ENCODE assay signal across 8 cellular contexts in the genomic region with DNA sequence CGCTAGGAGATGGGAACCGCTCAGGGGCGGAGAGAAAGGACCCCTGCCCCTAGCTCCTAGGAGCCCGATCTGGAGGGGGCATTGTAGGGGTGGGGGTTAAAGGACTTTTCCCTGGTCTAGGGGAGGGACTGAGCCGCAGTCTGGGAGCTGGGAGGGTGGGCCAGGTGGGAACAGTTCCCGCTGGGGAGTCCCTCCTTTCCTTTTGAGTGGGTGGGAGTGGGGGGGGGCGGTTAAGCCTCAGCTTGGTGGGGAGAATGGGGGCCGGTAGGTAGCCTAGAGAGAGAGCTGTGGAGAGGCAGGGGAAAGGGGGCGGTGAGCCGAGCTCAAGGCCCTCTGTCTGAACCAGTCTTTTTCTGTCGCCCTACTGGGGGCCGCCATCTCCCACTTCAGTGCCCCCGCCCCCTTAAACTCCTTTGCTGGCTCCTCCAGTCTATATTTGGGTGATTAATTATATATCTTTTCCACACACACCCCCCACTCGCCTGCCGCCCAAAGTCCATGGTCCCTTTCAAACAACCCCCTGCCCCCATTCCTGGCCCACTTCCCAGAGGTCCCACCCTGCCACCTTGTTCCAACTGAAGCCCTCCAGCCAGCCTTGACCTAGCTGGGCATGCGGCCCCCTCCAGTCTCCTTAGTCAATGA. TPM values are rescaled to one million over a fixed set of nuclear protein-coding genes. Genes with fewer than 3 reads are reported as not detected.
DNase-seq lines count a peak whose midpoint lies in the region; ATAC-seq and TF ChIP-seq lines count a peak whose summit lies in the region.

No MANE protein-coding gene starts in this region.

- H3K9me3 ChIP-seq in CD8-positive, alpha-beta T cell (ENCODE audit: low read length): no peaks in the 10 kb centered on the region
- H3K9me3 ChIP-seq in OCI-LY1 (ENCODE audit: low read length) (no peaks in the 10 kb centered on the region), endodermal cell (ENCODE audit: control insufficient read depth, low read length) (no peaks in the 10 kb centered on the region), osteoblast (ENCODE audit: low read depth, low read length) (no peaks in the 10 kb centered on the region)

- peak overlapping the region; percentile 86 for H3K9ac ChIP-seq in OCI-LY1 (ENCODE audit: low read length)
- peak overlapping the region; percentile 63 for H3K9ac ChIP-seq in endodermal cell (ENCODE audit: extremely low read depth, low read length, poor library complexity, severe bottlenecking)

- H3K4me1 ChIP-seq in CD8-positive, alpha-beta T cell (ENCODE audit: insufficient read depth, low read length): peaks cover 41% of the 10 kb centered on the region
- H3K4me1 ChIP-seq in OCI-LY1 (ENCODE audit: insufficient read depth, low read length, severe bottlenecking) (peaks cover 30% of the 10 kb centered on the region), endodermal cell (ENCODE audit: control insufficient read depth, insufficient read depth, low read length) (no peaks in the 10 kb centered on the region), osteoblast (ENCODE audit: insufficient read depth, low read length) (peaks cover 7% of the 10 kb centered on the region)

- TF ChIP-seq CTCF in CD8-positive, alpha-beta T cell (IDR thresholded peaks at IDR 0.05): no peak
- TF ChIP-seq CTCF in OCI-LY1 (IDR thresholded peaks at IDR 0.05; ENCODE audit: low read length) (no peak), endodermal cell (conservative IDR thresholded peaks at IDR 0.05) (no peak), osteoblast (IDR thresholded peaks at IDR 0.05; ENCODE audit: extremely low read depth, low read depth, low read length) (no peak)

- 23% methylated on average over 8 of the region's 16 CpGs; no CpG with 5 or more reads in 1 of the 2 experiments for WGBS in endodermal cell (ENCODE audit: insufficient coverage in 1 of 2, insufficient read length in 1 of 2), 2 experiments

- no peaks in the 10 kb centered on the region for H3K9me3 Mint-ChIP-seq in CD8-positive, alpha-beta T cell
- peaks cover 55% of the 10 kb centered on the region for H3K9me3 Mint-ChIP-seq in endodermal cell

- no peaks in the 10 kb centered on the region for H3K9me2 ChIP-seq in OCI-LY1 (ENCODE audit: low read depth, low read length)

- no peaks in the 10 kb centered on the region for H3K27me3 ChIP-seq in CD8-positive, alpha-beta T cell (ENCODE audit: insufficient read depth, low read length)
- no peaks in the 10 kb centered on the region for H3K27me3 ChIP-seq in OCI-LY1 (ENCODE audit: insufficient read depth, low read length)
- H3K27me3 ChIP-seq in endodermal cell (ENCODE audit: control insufficient read depth, insufficient read depth, low read length, poor library complexity, severe bottlenecking): peaks cover 7% of the 10 kb centered on the region
- H3K27me3 ChIP-seq in osteoblast (ENCODE audit: insufficient read depth, low read length): no peaks in the 10 kb centered on the region

- CTCF ChIA-PET in CD8-positive, alpha-beta T cell (lab: Charles Lee): no interaction called here

- peaks cover 23% of the 10 kb centered on the region for H3K36me3 Mint-ChIP-seq in CD8-positive, alpha-beta T cell
- H3K36me3 Mint-ChIP-seq in endodermal cell (ENCODE audit: low read depth): peaks cover 15% of the 10 kb centered on the region

- H3K36me3 ChIP-seq in CD8-positive, alpha-beta T cell (ENCODE audit: insufficient read depth, low read length): no peaks in the 10 kb centered on the region
- H3K36me3 ChIP-seq in OCI-LY1 (ENCODE audit: insufficient read depth, low read length) (peaks cover 24% of the 10 kb centered on the region), endodermal cell (ENCODE audit: control insufficient read depth, insufficient read depth, low read length) (peaks cover 26% of the 10 kb centered on the region), osteoblast (ENCODE audit: insufficient read depth, low read length) (peaks cover 11% of the 10 kb centered on the region)

- peak overlapping the region; percentile 71 for H3K4me2 ChIP-seq in OCI-LY1 (ENCODE audit: low read length)
- peak overlapping the region; percentile 63 for H3K4me2 ChIP-seq in osteoblast (ENCODE audit: insufficient read depth, low read length)

- peak overlapping the region; percentile 79 for H3K27ac Mint-ChIP-seq in CD8-positive, alpha-beta T cell
- H3K27ac Mint-ChIP-seq in endodermal cell: peak overlapping the region; percentile 81

- H3F3A ChIP-seq in OCI-LY1 (ENCODE audit: insufficient read depth, low read length): no peaks in the 10 kb centered on the region

- H4K20me1 ChIP-seq in OCI-LY1 (ENCODE audit: insufficient read depth, low read length) (no peaks in the 10 kb centered on the region), osteoblast (ENCODE audit: insufficient read depth, low read length) (peaks cover 15% of the 10 kb centered on the region)

- POLR2A ChIA-PET in CD8-positive, alpha-beta T cell (lab: Charles Lee): interaction anchor here (0.5 to 1.3 kb wide), 2 partner anchors 124 to 1938 kb away, joined by 3 to 5 read pairs; no protein-coding TSS in a partner anchor

- ATAC-seq in CD8-positive, alpha-beta T cell: no peak
- ATAC-seq in HG03342 (IDR thresholded peaks at IDR 0.05; ENCODE audit: unreplicated experiment): no peak

- H3K4me1 Mint-ChIP-seq in CD8-positive, alpha-beta T cell (ENCODE audit: low read depth): peaks cover 48% of the 10 kb centered on the region
- peaks cover 4% of the 10 kb centered on the region for H3K4me1 Mint-ChIP-seq in endodermal cell

- H3K79me2 ChIP-seq in OCI-LY1 (ENCODE audit: insufficient read depth, low read length) (no peaks in the 10 kb centered on the region), osteoblast (ENCODE audit: insufficient read depth, low read length) (peaks cover 46% of the 10 kb centered on the region)

- H3K4me3 Mint-ChIP-seq in CD8-positive, alpha-beta T cell: peak overlapping the region; percentile 78
- H3K4me3 Mint-ChIP-seq in endodermal cell: peak overlapping the region; percentile 82

- peak overlapping the region; percentile 76 for H3K4me3 ChIP-seq in CD8-positive, alpha-beta T cell (ENCODE audit: low read depth, low read length)
- H3K4me3 ChIP-seq in OCI-LY1 (ENCODE audit: low read depth, low read length, poor library complexity, severe bottlenecking) (peak overlapping the region; percentile 91), endodermal cell (ENCODE audit: low read length) (peak overlapping the region; percentile 75), osteoblast (ENCODE audit: insufficient read depth, low read length) (peak overlapping the region; percentile 81)

- intact Hi-C loops in CD8-positive, alpha-beta T cell (cut with DNase I, micrococcal nuclease): loop anchor here (1.0 to 5.0 kb wide), 7 partner anchors 136 to 463 kb away; partner anchors contain the start of genes HAUS7 (in 2 of the 2) and CCNQ (in 1 of the 2)

- peak in 1 of 7 experiments; percentile 43 for DNase-seq in CD8-positive, alpha-beta T cell
- DNase-seq in endodermal cell (no peak), osteoblast (ENCODE audit: insufficient read length, low spot score, missing footprints) (no peak), NCI-H1105 treated with DMSO at 0.1 percent for 48 hours (lab: John Stamatoyannopoulos, UW) (no peak), ecto neural progenitor cell (ENCODE audit: low spot score) (no peak), NCI-H345 (lab: John Stamatoyannopoulos, UW) (no peak)

- H3K27me3 Mint-ChIP-seq in CD8-positive, alpha-beta T cell (ENCODE audit: low read depth): no peaks in the 10 kb centered on the region
- H3K27me3 Mint-ChIP-seq in endodermal cell (ENCODE audit: insufficient read depth): peaks cover 14% of the 10 kb centered on the region

- H2AFZ ChIP-seq in OCI-LY1 (ENCODE audit: low read length) (no peak overlapping the region), osteoblast (ENCODE audit: low read length) (peak overlapping the region; percentile 47)

- H3K27ac ChIP-seq in CD8-positive, alpha-beta T cell (ENCODE audit: low read depth, low read length): peak overlapping the region; percentile 68
- no peak overlapping the region for H3K27ac ChIP-seq in OCI-LY1 (ENCODE audit: low read depth, low read length, poor library complexity, severe bottlenecking)
- no peak overlapping the region for H3K27ac ChIP-seq in endodermal cell (ENCODE audit: low read depth, low read length)
- H3K27ac ChIP-seq in osteoblast (ENCODE audit: low read depth, low read length): peak overlapping the region; percentile 63

RNA-seq across cellular contexts. Expression of gene ZNF275, which starts 0.8 kb away (rescaled TPM):
- 10 to 100 TPM; 11.3 to 11.6 TPM for total RNA-seq in CD8-positive, alpha-beta T cell
- total RNA-seq in endodermal cell: 10 to 100 TPM; 11.0 to 12.6 TPM
- 10.8 TPM for polyA plus RNA-seq in endodermal cell (2013, experiment 1 of 2)
- polyA plus RNA-seq in endodermal cell (2013, experiment 2 of 2): 9.8 TPM
- total RNA-seq in osteoblast: 11.2 and 12.1 TPM in 2 replicates

RNA-seq across cellular contexts. Expression of gene PNMA6F, which starts 13.2 kb away (rescaled TPM):
- total RNA-seq in CD8-positive, alpha-beta T cell: not detected
- total RNA-seq in endodermal cell: not detected
- polyA plus RNA-seq in endodermal cell (2013, experiment 1 of 2): not detected
- polyA plus RNA-seq in endodermal cell (2013, experiment 2 of 2): not detected
- total RNA-seq in osteoblast: not detected in 2 replicates

Comparison
In these comparisons a context has a peak if more than half of its experiments do, and no peak if none do; other contexts are left out.
1. H3K27ac ChIP-seq: peak in CD8-positive, alpha-beta T cell (single experiment) and osteoblast (single experiment); none in OCI-LY1 (single experiment) and endodermal cell (single experiment).
2. Peak in every context shown above with its lines, with median percentiles within 50 percentile points of each other: H3K4me3 ChIP-seq.